In the genomic region with DNA sequence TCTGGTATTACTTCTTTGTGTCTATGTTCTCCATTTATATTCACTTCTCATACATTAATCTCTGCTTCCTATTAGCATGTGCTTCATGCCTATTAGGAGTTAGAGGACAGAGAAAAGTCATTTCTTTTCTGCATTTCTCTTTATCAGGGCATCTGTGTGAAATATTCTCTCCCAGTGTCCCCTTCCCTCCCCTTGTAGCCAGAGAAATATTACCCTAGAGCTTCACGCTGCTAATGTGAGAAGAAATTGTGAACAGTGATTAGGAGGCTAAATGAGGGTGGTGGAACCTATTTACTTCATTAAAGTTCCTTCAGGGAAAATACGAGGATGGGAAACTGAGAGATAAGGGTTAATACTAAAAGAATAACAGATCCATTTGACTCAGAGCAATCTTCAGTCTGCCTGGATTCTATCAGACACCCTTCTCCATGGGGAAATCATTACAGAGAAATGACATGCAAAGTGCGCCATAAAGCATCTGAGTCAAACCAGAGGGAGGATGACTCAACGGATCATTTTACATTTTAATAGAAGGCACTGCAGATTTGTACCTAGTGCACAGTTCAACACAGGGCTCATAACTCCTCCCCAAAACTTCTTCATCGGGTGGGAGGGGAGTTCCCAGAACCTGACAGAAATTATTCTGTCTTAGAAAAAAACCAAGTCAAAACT, we compare ENCODE assay signal across 10 cellular contexts.
DNase-seq lines count a peak whose midpoint lies in the region; ATAC-seq and TF ChIP-seq lines count a peak whose summit lies in the region.
"Had no signal": no experiment of that assay in that cellular context is flagged by ENCODE, and none has a peak within 500 bp of the region (broad histone marks: within the 10 kb centered on the region; RNA-seq: fewer than 3 reads in every experiment).

No MANE protein-coding gene starts in this region.

- no peaks in the 10 kb centered on the region for H3K27me3 ChIP-seq in left ventricle myocardium inferior (ENCODE audit: low read depth)

- H3K9me3 Mint-ChIP-seq in glutamatergic neuron (ENCODE audit: unreplicated experiment) = peaks cover 4% of the 10 kb centered on the region

- peak; percentile 26 for ATAC-seq in Right ventricle myocardium inferior
- ATAC-seq: HepG2 had no signal

- H3K4me3 ChIP-seq in left ventricle myocardium inferior = no peak overlapping the region

- TF ChIP-seq CTCF in left ventricle myocardium inferior (IDR thresholded peaks at IDR 0.05; ENCODE audit: borderline replicate concordance) (no peak), glutamatergic neuron (IDR thresholded peaks at IDR 0.05; ENCODE audit: partially characterized antibody, unreplicated experiment) (no peak)

- H3K4me1 ChIP-seq in left ventricle myocardium inferior = no peaks in the 10 kb centered on the region

- H3K27ac ChIP-seq in left ventricle myocardium inferior (replicated peaks) = no peak overlapping the region

- H3K36me3 Mint-ChIP-seq in glutamatergic neuron (ENCODE audit: unreplicated experiment) = no peaks in the 10 kb centered on the region

- no peaks in the 10 kb centered on the region for H3K36me3 ChIP-seq in left ventricle myocardium inferior

- intact Hi-C loops in Right ventricle myocardium inferior (cut with DNase I) = no loop called here
- intact Hi-C loops in left ventricle myocardium inferior (cut with micrococcal nuclease) = no loop called here

- peaks cover 4% of the 10 kb centered on the region for H3K27me3 Mint-ChIP-seq in glutamatergic neuron (ENCODE audit: unreplicated experiment)

- peaks cover 53% of the 10 kb centered on the region for H3K4me1 Mint-ChIP-seq in glutamatergic neuron (ENCODE audit: low read depth, unreplicated experiment)

- peak overlapping the region; percentile 63 for H3K4me3 Mint-ChIP-seq in glutamatergic neuron (ENCODE audit: unreplicated experiment)

- H3K9me3 ChIP-seq in left ventricle myocardium inferior (replicated peaks) = no peaks in the 10 kb centered on the region

- peak overlapping the region; percentile 79 for H3K27ac Mint-ChIP-seq in glutamatergic neuron (ENCODE audit: unreplicated experiment)

- DNase-seq in Right ventricle myocardium inferior (ENCODE audit: missing footprints) (no peak), left ventricle myocardium inferior (no peak), glutamatergic neuron (no peak), stromal cell of bone marrow (ENCODE audit: low read depth) (peak; percentile 95), amygdala (lab: John Stamatoyannopoulos, UW) (no peak), anterior cingulate cortex (lab: John Stamatoyannopoulos, UW) (no peak), germinal center (ENCODE audit: low spot score) (no peak)
- DNase-seq in activated CD4-positive, alpha-beta T cell treated with anti-CD3 and anti-CD28 coated beads, Interleukin-2, amount 50 U/mL, for 4 hours = peak; percentile 27 to 35
- DNase-seq: central memory CD4-positive, alpha-beta T cell had no signal

Comparison
In these comparisons a context has a peak if more than half of its experiments do, and no peak if none do; other contexts are left out.
1. DNase-seq: peak in activated CD4-positive, alpha-beta T cell treated with anti-CD3 and anti-CD28 coated beads, Interleukin-2, amount 50 U/mL, for 4 hours (2 of 2) and stromal cell of bone marrow (single experiment); none in Right ventricle myocardium inferior (single experiment), left ventricle myocardium inferior (single experiment), glutamatergic neuron (single experiment), amygdala (0 of 56), anterior cingulate cortex (0 of 58) and germinal center (single experiment).